Comparison of ENCODE assay signal across 1 cellular context in genomic region chr2:64654993-64655666, GRCh38.
TF ChIP-seq lines count a peak whose summit lies in the region.

No MANE protein-coding gene starts in this region.

TF ChIP-seq in K562, 482 proteins besides CTCF, POLR2A, EP300 and RAD21 (continued from another document):
- no peak for TF ChIP-seq SLC30A9 (CRISPR knock-in tag; IDR thresholded peaks at IDR 0.05)
- TF ChIP-seq SFPQ (IDR thresholded peaks at IDR 0.05; ENCODE audit: low read depth, low read length): no peak
- TF ChIP-seq ZNF316 (IDR thresholded peaks at IDR 0.05): peak; percentile 82
- TF ChIP-seq ELK3 (CRISPR knock-in tag; IDR thresholded peaks at IDR 0.05): no peak
- TF ChIP-seq HCFC1 (IDR thresholded peaks at IDR 0.05; ENCODE audit: low read depth, low read length): no peak
- TF ChIP-seq ZNF41 (CRISPR knock-in tag; conservative IDR thresholded peaks at IDR 0.05): no peak
- TF ChIP-seq SRSF9 (IDR thresholded peaks at IDR 0.05; ENCODE audit: borderline replicate concordance, low read depth, low read length): no peak
- no peak for TF ChIP-seq ZNF174 (CRISPR knock-in tag; IDR thresholded peaks at IDR 0.05)
- 0 out of 2 replicates have a peak, but pooled peaks have one; percentile 12 for TF ChIP-seq MAFG (tag; conservative IDR thresholded peaks at IDR 0.05)
- TF ChIP-seq JUNB (CRISPR knock-in tag; conservative IDR thresholded peaks at IDR 0.05): no peak
- TF ChIP-seq BRD9 (IDR thresholded peaks at IDR 0.05; ENCODE audit: low read depth, partially characterized antibody): no peak
- no peak for TF ChIP-seq ZNF217 (CRISPR knock-in tag; IDR thresholded peaks at IDR 0.05)
- peak; percentile 53; the same call in 1 of the 2 replicates for TF ChIP-seq MAFF (IDR thresholded peaks at IDR 0.05; ENCODE audit: low read length)
- TF ChIP-seq RNF2 (IDR thresholded peaks at IDR 0.05): no peak
- TF ChIP-seq ZBED1 (IDR thresholded peaks at IDR 0.05): no peak
- TF ChIP-seq CC2D1A (IDR thresholded peaks at IDR 0.05): no peak
- no peak for TF ChIP-seq DLX4 (CRISPR knock-in tag; IDR thresholded peaks at IDR 0.05)
- TF ChIP-seq HOMEZ (CRISPR knock-in tag; IDR thresholded peaks at IDR 0.05): no peak
